ENCODE assay signal across 5 cellular contexts in genomic region chr15:32385823-32386495, GRCh38. TPM values are rescaled to one million over a fixed set of nuclear protein-coding genes. Genes with fewer than 3 reads are reported as not detected.
"Had no signal": no experiment of that assay in that cellular context is flagged by ENCODE, and none has a peak within 500 bp of the region (broad histone marks: within the 10 kb centered on the region; RNA-seq: fewer than 3 reads in every experiment).

No MANE protein-coding gene starts in this region.

RNA-seq across cellular contexts. Expression of gene GOLGA8K, which starts 17.1 kb away (rescaled TPM):
- total RNA-seq: progenitor cell of endocrine pancreas, right atrium auricular region, skeletal muscle tissue, smooth muscle cell had no signal
- polyA plus RNA-seq: naive thymus-derived CD8-positive, alpha-beta T cell; smooth muscle cell had no signal
